In the genomic region with DNA sequence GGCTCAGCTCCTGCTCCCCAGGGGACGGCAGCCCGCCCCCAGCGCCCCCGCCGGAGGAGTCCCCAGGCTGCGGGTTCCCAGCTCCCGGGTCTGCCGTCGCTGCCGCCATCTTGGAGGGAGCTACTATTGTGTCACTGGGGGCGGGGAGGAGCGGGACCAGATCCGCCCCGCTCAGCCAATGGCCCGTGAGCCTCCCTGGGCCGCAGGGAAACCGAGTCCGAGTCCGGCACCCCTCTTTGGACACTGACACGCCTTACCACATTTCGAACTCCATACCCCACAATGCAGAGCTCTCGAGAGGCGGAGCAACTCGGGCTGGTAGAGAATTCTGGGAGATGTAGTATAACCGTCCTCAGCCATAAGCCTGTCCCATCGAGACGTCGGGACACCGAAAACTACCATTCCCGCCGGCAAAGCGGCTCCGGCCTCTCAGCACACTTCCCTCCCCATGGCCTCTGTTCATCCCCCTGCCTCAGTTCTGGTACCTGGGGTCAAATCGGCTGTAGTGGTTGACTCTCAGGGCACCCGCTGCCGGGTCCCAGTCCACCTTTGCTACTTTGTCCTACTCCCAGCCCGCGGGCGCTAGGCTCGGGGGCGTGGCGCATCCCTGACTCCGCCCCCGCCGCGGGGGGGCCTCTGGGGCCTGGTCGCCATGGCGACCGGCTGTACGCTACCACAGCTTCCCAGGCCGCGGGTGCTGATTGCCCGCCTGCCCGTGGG, we compare ENCODE assay signal across 8 cellular contexts. TPM values are rescaled to one million over a fixed set of nuclear protein-coding genes. Genes with fewer than 3 reads are reported as not detected.
DNase-seq lines count a peak whose midpoint lies in the region; ATAC-seq, FAIRE-seq and TF ChIP-seq lines count a peak whose summit lies in the region.

A gene (minus strand): TSS at position 133 of the 720 bp plus-strand sequence. CDS start 24 bp downstream, at position 109.
A gene with protein sequence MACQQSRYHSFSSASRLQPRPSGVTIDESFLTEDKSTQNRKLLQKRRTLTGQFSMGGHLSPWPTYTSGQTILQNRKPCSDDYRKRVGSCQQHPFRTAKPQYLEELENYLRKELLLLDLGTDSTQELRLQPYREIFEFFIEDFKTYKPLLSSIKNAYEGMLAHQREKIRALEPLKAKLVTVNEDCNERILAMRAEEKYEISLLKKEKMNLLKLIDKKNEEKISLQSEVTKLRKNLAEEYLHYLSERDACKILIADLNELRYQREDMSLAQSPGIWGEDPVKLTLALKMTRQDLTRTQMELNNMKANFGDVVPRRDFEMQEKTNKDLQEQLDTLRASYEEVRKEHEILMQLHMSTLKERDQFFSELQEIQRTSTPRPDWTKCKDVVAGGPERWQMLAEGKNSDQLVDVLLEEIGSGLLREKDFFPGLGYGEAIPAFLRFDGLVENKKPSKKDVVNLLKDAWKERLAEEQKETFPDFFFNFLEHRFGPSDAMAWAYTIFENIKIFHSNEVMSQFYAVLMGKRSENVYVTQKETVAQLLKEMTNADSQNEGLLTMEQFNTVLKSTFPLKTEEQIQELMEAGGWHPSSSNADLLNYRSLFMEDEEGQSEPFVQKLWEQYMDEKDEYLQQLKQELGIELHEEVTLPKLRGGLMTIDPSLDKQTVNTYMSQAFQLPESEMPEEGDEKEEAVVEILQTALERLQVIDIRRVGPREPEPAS (plus strand): TSS at position 462 of the 720 bp plus-strand sequence. CDS start 261 bp downstream, outside the sequence.

- TF ChIP-seq CTCF in BJ (IDR thresholded peaks at IDR 0.05; ENCODE audit: insufficient read depth, low read depth, low read length), result no peak

- DNase-seq in BJ (ENCODE audit: low read depth), result peak; percentile 99
- DNase-seq in GM19240 (ENCODE audit: insufficient read length, low spot score), result peak; percentile 82
- peak; percentile 99 to 100 for DNase-seq in NCI-H524 (lab: John Stamatoyannopoulos, UW)
- peak; percentile 94 to 96 for DNase-seq in activated CD4-positive, alpha-beta T cell treated with anti-CD3 and anti-CD28 coated beads for 4 hours
- peak; percentile 100 for DNase-seq in kidney glomerular epithelial cell (lab: John Stamatoyannopoulos, UW)
- DNase-seq in stimulated activated CD4-positive, alpha-beta T cell treated with anti-CD3 and anti-CD28 coated beads, Interleukin-15, amount 100 ng/mL, for 48 hours (ENCODE audit: low read depth in 2 of 2), result peak; percentile 95 to 96

- no peaks in the 10 kb centered on the region for H3K27me3 ChIP-seq in BJ (ENCODE audit: control insufficient read depth, insufficient read depth, low read length)

- H3K36me3 ChIP-seq in BJ (ENCODE audit: control insufficient read depth, insufficient read depth, low read length), result peaks cover 3% of the 10 kb centered on the region

- peak; percentile 87 for ATAC-seq in HG03457 (IDR thresholded peaks at IDR 0.05; ENCODE audit: unreplicated experiment)

- peak within 1 kb of the TSS; percentile 84 for H3K4me3 ChIP-seq in BJ (ENCODE audit: low read depth, low read length)

- CTCF ChIA-PET in BJ (lab: Yijun Ruan, JAX), result interaction anchor here (0.6 to 3.1 kb wide), 11 partner anchors 10 to 291 kb away, joined by 3 to 50 read pairs (median 4); a partner anchor contains a TSS

- POLR2A ChIA-PET in BJ (lab: Charles Lee), result interaction anchor here (0.5 to 1.0 kb wide), 3 partner anchors 24 to 147 kb away, joined by 3 to 6 read pairs (median 3); a partner anchor contains a TSS

- peak; percentile 82 for FAIRE-seq in colon (lab: Jason Lieb, UNC)

RNA-seq across cellular contexts. Expression of the first gene that starts in this region (rescaled TPM):
- polyA plus RNA-seq in BJ (2011; rRNA removed), result 11.5 and 17.6 TPM in 2 replicates
- polyA minus RNA-seq in BJ (2011; rRNA and poly(A)+ RNA removed), result 11.0 and 11.2 TPM in 2 replicates

RNA-seq across cellular contexts. Expression of the second gene that starts in this region (rescaled TPM):
- 0.96 and 1.6 TPM in 2 replicates for polyA plus RNA-seq in BJ (2011; rRNA removed)
- polyA minus RNA-seq in BJ (2011; rRNA and poly(A)+ RNA removed), result 0.26 and 0.62 TPM in 2 replicates

Comparison
In these comparisons a context has a peak if more than half of its experiments do, and no peak if none do; other contexts are left out.
1. Peak in every context shown above with its lines: DNase-seq, ATAC-seq and H3K4me3 ChIP-seq.